Comparison of ENCODE assay signal across 8 cellular contexts in genomic region chr16:54928016-54928356, GRCh38. TPM values are rescaled to one million over a fixed set of nuclear protein-coding genes. Genes with fewer than 3 reads are reported as not detected.
DNase-seq lines count a peak whose midpoint lies in the region; ATAC-seq and TF ChIP-seq lines count a peak whose summit lies in the region.

No MANE protein-coding gene starts in this region.

- H3K9me3 ChIP-seq in psoas muscle, result no peaks in the 10 kb centered on the region

- peaks cover 0 to 27% (median 0%) of the 10 kb centered on the region in 3 donors for H3K27me3 ChIP-seq in psoas muscle (ENCODE audit: insufficient read depth in 3 of 3, low read length in 2 of 3)

- 1 to 2% (median 2%) methylated on average over 13 of the region's 13 CpGs for WGBS in psoas muscle, 3 donors

- peaks cover 24% of the 10 kb centered on the region for H3K4me1 ChIP-seq in psoas muscle

- H3K36me3 ChIP-seq in psoas muscle (ENCODE audit: insufficient read depth in 1 of 2, low read depth in 1 of 2), result no peaks in the 10 kb centered on the region

- peak overlapping the region; percentile 97 for H3K27ac ChIP-seq in psoas muscle

- ATAC-seq in Right ventricle myocardium superior (ENCODE audit: poor library complexity) (no peak), Right ventricle myocardium inferior (no peak), psoas muscle (no peak), GM18520 (IDR thresholded peaks at IDR 0.05; ENCODE audit: unreplicated experiment) (no peak), HG02759 (IDR thresholded peaks at IDR 0.05; ENCODE audit: unreplicated experiment) (no peak)

- DNase-seq in Right ventricle myocardium superior, result peak; percentile 42
- no peak for DNase-seq in Right ventricle myocardium inferior (ENCODE audit: missing footprints)
- peak; percentile 70 for DNase-seq in RKO (ENCODE audit: low spot score)
- peak; percentile 74 to 77 for DNase-seq in erythroblast (lab: John Stamatoyannopoulos, UW)
- DNase-seq in psoas muscle, result no peak
- DNase-seq in nucleus accumbens (lab: John Stamatoyannopoulos, UW), result no peak

- H3K4me3 ChIP-seq in psoas muscle, result peak overlapping the region; percentile 89

- TF ChIP-seq CTCF in psoas muscle (IDR thresholded peaks at IDR 0.05), result no peak

- TF ChIP-seq POLR2A in erythroblast (IDR thresholded peaks at IDR 0.05; ENCODE audit: low read length), result no peak

- intact Hi-C loops in Right ventricle myocardium superior (cut with DNase I) (no loop called here), Right ventricle myocardium inferior (cut with DNase I) (loop anchor here (2.0 to 10.0 kb wide), 7 partner anchors 426 to 1156 kb away; partner anchors contain the start of gene IRX3), psoas muscle (cut with DNase I) (no loop called here)

RNA-seq across cellular contexts. Expression of gene IRX5, which starts 2.7 kb away (rescaled TPM):
- 11.6 TPM for total RNA-seq in Right ventricle myocardium superior
- total RNA-seq in Right ventricle myocardium inferior, result 13.2 TPM
- 1 to 10 TPM in 3 of 4 donors, under 1 TPM in 1; 0.56 to 6.8 (median 3.7) TPM for total RNA-seq in psoas muscle
- 10 to 100 TPM in 2 of 3 donors, 1 to 10 TPM in 1; 1.0 to 13.0 (median 11.5) TPM for polyA plus RNA-seq in psoas muscle

Comparison
In these comparisons a context has a peak if more than half of its experiments do, and no peak if none do; other contexts are left out.
1. DNase-seq: peak in Right ventricle myocardium superior (single experiment), RKO (single experiment) and erythroblast (2 of 2); none in Right ventricle myocardium inferior (single experiment), psoas muscle (0 of 2) and nucleus accumbens (0 of 56).